Comparison of ENCODE assay signal across 18 cellular contexts in genomic region chr1:244087611-244088010, GRCh38.
"Had no signal": no experiment of that assay in that cellular context is flagged by ENCODE, and none has a peak within 500 bp of the region (broad histone marks: within the 10 kb centered on the region; RNA-seq: fewer than 3 reads in every experiment).

No MANE protein-coding gene starts in this region.

- DNase-seq: activated CD4-positive, alpha-beta T cell treated with anti-CD3 and anti-CD28 coated beads for 36 hours; activated CD4-positive, alpha-beta T cell treated with anti-CD3 and anti-CD28 coated beads, Interleukin-2, amount 50 U/mL, for 48 hours; colonic mucosa; foreskin melanocyte; glutamatergic neuron; kidney; left ventricle myocardium superior; natural killer cell; stimulated activated CD4-positive, alpha-beta T cell treated with anti-CD3 and anti-CD28 coated beads, Interleukin-12 subunit alpha, Interleukin-12 subunit beta, amount 100 ng/mL, for 4 hours; stimulated activated CD4-positive, alpha-beta T cell treated with anti-CD3 and anti-CD28 coated beads, Interleukin-1b, Interleukin-23, amount 100 ng/mL, for 48 hours; stimulated activated CD8-positive, alpha-beta memory T cell treated with anti-CD3 and anti-CD28 coated beads, Interleukin-4, amount 100 ng/mL, for 48 hours; stimulated activated naive CD4-positive, alpha-beta T cell; thyroid gland; uterus had no signal

- H3K4me3 ChIP-seq: colonic mucosa, right atrium auricular region, thyroid gland, uterus had no signal

- H3K36me3 ChIP-seq: colonic mucosa, right atrium auricular region, thyroid gland, uterus had no signal

- H3K4me1 ChIP-seq: colonic mucosa, right atrium auricular region, thyroid gland, uterus had no signal

- H3K27me3 ChIP-seq: colonic mucosa, right atrium auricular region, thyroid gland, uterus had no signal

- H3K27ac ChIP-seq: colonic mucosa, right atrium auricular region, thyroid gland, uterus had no signal

- H3K36me3 Mint-ChIP-seq: natural killer cell, WTC11 had no signal

- H3K9me3 ChIP-seq: colonic mucosa, thyroid gland, uterus had no signal

- H3K4me3 Mint-ChIP-seq: activated CD4-positive, alpha-beta T cell treated with anti-CD3 and anti-CD28 coated beads for 36 hours; activated naive CD8-positive, alpha-beta T cell; natural killer cell; T-helper 2 cell treated with Interferon-gamma antibody and Interleukin-4, amounts not matched to agents 5 μg/mL and 100 μg/mL, for 36 hours; WTC11 had no signal

- H3K27ac Mint-ChIP-seq: activated CD4-positive, alpha-beta T cell treated with anti-CD3 and anti-CD28 coated beads for 36 hours; activated naive CD8-positive, alpha-beta T cell; natural killer cell; T-helper 2 cell treated with Interferon-gamma antibody and Interleukin-4, amounts not matched to agents 5 μg/mL and 100 μg/mL, for 36 hours; WTC11 had no signal

- H3K4me1 Mint-ChIP-seq: activated CD4-positive, alpha-beta T cell treated with anti-CD3 and anti-CD28 coated beads for 36 hours; natural killer cell had no signal

- H3K9me3 Mint-ChIP-seq: natural killer cell; T-helper 2 cell treated with Interferon-gamma antibody and Interleukin-4, amounts not matched to agents 5 μg/mL and 100 μg/mL, for 36 hours had no signal
